In genomic region chr7:150405584-150406310, GRCh38 we compare ENCODE assay signal across 1 cellular context.
TF ChIP-seq lines count a peak whose summit lies in the region.

No MANE protein-coding gene starts in this region.

TF ChIP-seq in GM12878, 131 proteins besides CTCF, POLR2A, EP300 and RAD21:
- TF ChIP-seq CREB1 (IDR thresholded peaks at IDR 0.05; ENCODE audit: low read depth), result peak; percentile 3; the same call in 1 of the 2 replicates
- TF ChIP-seq TCF12 (IDR thresholded peaks at IDR 0.05; ENCODE audit: low read depth, low read length), result 0 out of 2 replicates have a peak, but pooled peaks have one; percentile 13
- no peak for TF ChIP-seq CBFB (IDR thresholded peaks at IDR 0.05; ENCODE audit: low read depth)
- TF ChIP-seq, protein P1, sequence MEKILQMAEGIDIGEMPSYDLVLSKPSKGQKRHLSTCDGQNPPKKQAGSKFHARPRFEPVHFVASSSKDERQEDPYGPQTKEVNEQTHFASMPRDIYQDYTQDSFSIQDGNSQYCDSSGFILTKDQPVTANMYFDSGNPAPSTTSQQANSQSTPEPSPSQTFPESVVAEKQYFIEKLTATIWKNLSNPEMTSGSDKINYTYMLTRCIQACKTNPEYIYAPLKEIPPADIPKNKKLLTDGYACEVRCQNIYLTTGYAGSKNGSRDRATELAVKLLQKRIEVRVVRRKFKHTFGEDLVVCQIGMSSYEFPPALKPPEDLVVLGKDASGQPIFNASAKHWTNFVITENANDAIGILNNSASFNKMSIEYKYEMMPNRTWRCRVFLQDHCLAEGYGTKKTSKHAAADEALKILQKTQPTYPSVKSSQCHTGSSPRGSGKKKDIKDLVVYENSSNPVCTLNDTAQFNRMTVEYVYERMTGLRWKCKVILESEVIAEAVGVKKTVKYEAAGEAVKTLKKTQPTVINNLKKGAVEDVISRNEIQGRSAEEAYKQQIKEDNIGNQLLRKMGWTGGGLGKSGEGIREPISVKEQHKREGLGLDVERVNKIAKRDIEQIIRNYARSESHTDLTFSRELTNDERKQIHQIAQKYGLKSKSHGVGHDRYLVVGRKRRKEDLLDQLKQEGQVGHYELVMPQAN (conservative IDR thresholded peaks at IDR 0.05), result no peak
- 0 out of 2 replicates have a peak, but pooled peaks have one; percentile 17 for TF ChIP-seq SMARCA5 (IDR thresholded peaks at IDR 0.05)
- 0 out of 4 replicates have a peak, but pooled peaks of 1 of the 2 experiments have one; percentile 29 for TF ChIP-seq SRF (IDR thresholded peaks at IDR 0.05; ENCODE audit: low read depth in 2 of 2, low read length in 2 of 2)
- TF ChIP-seq NR2C1 (IDR thresholded peaks at IDR 0.05), result no peak
- no peak for TF ChIP-seq FOS (IDR thresholded peaks at IDR 0.05; ENCODE audit: borderline replicate concordance, extremely low read depth, insufficient read length)
- TF ChIP-seq NBN (IDR thresholded peaks at IDR 0.05), result peak; percentile 79
- TF ChIP-seq, protein P2, sequence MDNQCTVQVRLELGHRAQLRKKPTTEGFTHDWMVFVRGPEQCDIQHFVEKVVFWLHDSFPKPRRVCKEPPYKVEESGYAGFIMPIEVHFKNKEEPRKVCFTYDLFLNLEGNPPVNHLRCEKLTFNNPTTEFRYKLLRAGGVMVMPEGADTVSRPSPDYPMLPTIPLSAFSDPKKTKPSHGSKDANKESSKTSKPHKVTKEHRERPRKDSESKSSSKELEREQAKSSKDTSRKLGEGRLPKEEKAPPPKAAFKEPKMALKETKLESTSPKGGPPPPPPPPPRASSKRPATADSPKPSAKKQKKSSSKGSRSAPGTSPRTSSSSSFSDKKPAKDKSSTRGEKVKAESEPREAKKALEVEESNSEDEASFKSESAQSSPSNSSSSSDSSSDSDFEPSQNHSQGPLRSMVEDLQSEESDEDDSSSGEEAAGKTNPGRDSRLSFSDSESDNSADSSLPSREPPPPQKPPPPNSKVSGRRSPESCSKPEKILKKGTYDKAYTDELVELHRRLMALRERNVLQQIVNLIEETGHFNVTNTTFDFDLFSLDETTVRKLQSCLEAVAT (IDR thresholded peaks at IDR 0.05), result peak; percentile 36; the same call in 1 of the 2 replicates
- TF ChIP-seq CEBPB (IDR thresholded peaks at IDR 0.05; ENCODE audit: borderline replicate concordance in 1 of 2, low read depth in 2 of 2, low read length in 2 of 2), result no peak
- TF ChIP-seq BCL11A (IDR thresholded peaks at IDR 0.05; ENCODE audit: low read depth, low read length), result no peak
- TF ChIP-seq ZNF687 (IDR thresholded peaks at IDR 0.05), result peak; percentile 13; the same call in 1 of the 2 replicates
- TF ChIP-seq RELB (IDR thresholded peaks at IDR 0.05; ENCODE audit: low read depth), result no peak
- no peak for TF ChIP-seq YY1 (IDR thresholded peaks at IDR 0.05; ENCODE audit: low read depth, low read length)
- no peak for TF ChIP-seq KDM1A (IDR thresholded peaks at IDR 0.05; ENCODE audit: borderline replicate concordance)
- TF ChIP-seq SUZ12 (IDR thresholded peaks at IDR 0.05; ENCODE audit: unreplicated experiment), result no peak
- TF ChIP-seq SP1 (IDR thresholded peaks at IDR 0.05; ENCODE audit: low read depth, low read length), result no peak
